13 cellular contexts compared by ENCODE assay signal in the genomic region with DNA sequence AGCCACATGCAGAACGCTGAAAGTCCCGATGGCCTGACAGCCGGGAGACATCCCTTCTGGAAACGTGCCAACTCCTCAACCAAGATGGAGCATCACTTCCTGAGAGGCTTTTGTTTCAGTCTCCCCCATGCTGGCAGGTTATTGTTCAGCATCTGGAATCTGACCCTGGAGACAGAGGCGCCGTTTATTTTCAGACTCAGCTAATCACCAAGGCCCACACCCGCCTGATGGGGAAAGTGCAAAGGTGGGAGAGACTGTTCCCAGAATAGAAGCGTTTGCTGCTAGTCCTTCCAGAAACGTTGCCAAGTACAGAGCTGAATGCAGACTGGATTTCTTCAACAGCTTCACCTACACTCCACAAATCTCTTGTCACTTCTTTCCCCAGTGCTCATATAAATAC. TPM values are rescaled to one million over a fixed set of nuclear protein-coding genes. Genes with fewer than 3 reads are reported as not detected.
DNase-seq lines count a peak whose midpoint lies in the region; TF ChIP-seq lines count a peak whose summit lies in the region.
"Had no signal": no experiment of that assay in that cellular context is flagged by ENCODE, and none has a peak within 500 bp of the region (broad histone marks: within the 10 kb centered on the region; RNA-seq: fewer than 3 reads in every experiment).

No MANE protein-coding gene starts in this region.

- no peaks in the 10 kb centered on the region for H3K36me3 ChIP-seq in fibroblast of lung (ENCODE audit: control insufficient read depth, insufficient read depth, low read length)
- H3K36me3 ChIP-seq: thyroid gland had no signal

- H3K4me3 Mint-ChIP-seq in nephron progenitor cell: no peak overlapping the region
- no peak overlapping the region for H3K4me3 Mint-ChIP-seq in activated CD4-positive, alpha-beta T cell treated with anti-CD3 and anti-CD28 coated beads, Interleukin-2, amount 10 ng/mL, durations not matched to agents 7 days and 5 days
- H3K4me3 Mint-ChIP-seq: activated CD4-positive, alpha-beta memory T cell treated with anti-CD3 and anti-CD28 coated beads for 36 hours; CD8-positive, alpha-beta T cell had no signal

- no peak overlapping the region for H3K4me3 ChIP-seq in fibroblast of lung (replicated peaks in 1 of 4; ENCODE audit: control extremely low read depth in 1 of 4, insufficient read depth in 1 of 4, low read depth in 3 of 4, low read length in 4 of 4)
- H3K4me3 ChIP-seq: thyroid gland had no signal

- CTCF ChIA-PET in activated CD4-positive, alpha-beta T cell treated with anti-CD3 and anti-CD28 coated beads, Interleukin-2, amount 10 ng/mL, durations not matched to agents 7 days and 5 days (lab: Charles Lee): no interaction called here

- POLR2A ChIA-PET in activated CD4-positive, alpha-beta T cell treated with anti-CD3 and anti-CD28 coated beads, Interleukin-2, amount 10 ng/mL, durations not matched to agents 7 days and 5 days (lab: Charles Lee): no interaction called here

- H4K20me1 ChIP-seq in fibroblast of lung (ENCODE audit: control insufficient read depth, extremely low read depth, insufficient read depth, low read length): no peaks in the 10 kb centered on the region

- no peak overlapping the region for H3K9ac ChIP-seq in fibroblast of lung (ENCODE audit: insufficient read depth, low read length)

- no peaks in the 10 kb centered on the region for H3K27me3 Mint-ChIP-seq in nephron progenitor cell (ENCODE audit: low read depth, poor library complexity)
- peaks cover 29% of the 10 kb centered on the region for H3K27me3 Mint-ChIP-seq in activated CD4-positive, alpha-beta T cell treated with anti-CD3 and anti-CD28 coated beads, Interleukin-2, amount 10 ng/mL, durations not matched to agents 7 days and 5 days

- no peak for TF ChIP-seq CTCF in fibroblast of lung (conservative IDR thresholded peaks at IDR 0.05 in 1 of 2, IDR thresholded peaks at IDR 0.05 in 1 of 2; ENCODE audit: low read depth in 1 of 2, low read length in 2 of 2)
- TF ChIP-seq CTCF in nephron progenitor cell (IDR thresholded peaks at IDR 0.05): no peak

- no peak overlapping the region for H3K27ac ChIP-seq in fibroblast of lung (ENCODE audit: insufficient read depth, low read length)
- H3K27ac ChIP-seq: thyroid gland had no signal

- no peaks in the 10 kb centered on the region for H3K79me2 ChIP-seq in fibroblast of lung (ENCODE audit: control insufficient read depth, insufficient read depth, low read length)

- DNase-seq in DMS153 (lab: John Stamatoyannopoulos, UW): peak; percentile 75
- DNase-seq in NCI-H2227 (lab: John Stamatoyannopoulos, UW; ENCODE audit: unreplicated experiment): peak; percentile 13
- DNase-seq in fibroblast of lung (ENCODE audit: low read depth in 2 of 2): peak; percentile 67 to 94
- peak; percentile 8 for DNase-seq in nephron progenitor cell
- no peak for DNase-seq in GDM1 (lab: John Stamatoyannopoulos, UW)
- DNase-seq in T-helper 2 cell: no peak
- no peak for DNase-seq in activated CD4-positive, alpha-beta T cell treated with anti-CD3 and anti-CD28 coated beads, Interleukin-2, amount 10 ng/mL, durations not matched to agents 7 days and 5 days
- DNase-seq in stimulated activated CD8-positive, alpha-beta memory T cell treated with anti-CD3 and anti-CD28 coated beads, Interleukin-4, amount 100 ng/mL, for 48 hours: no peak
- DNase-seq: CD8-positive, alpha-beta T cell; glutamatergic neuron; NCI-H1092 treated with DMSO at 0.1 percent for 48 hours; thyroid gland had no signal

- H3K4me1 ChIP-seq in fibroblast of lung (ENCODE audit: control insufficient read depth, extremely low read depth, insufficient read depth, low read length): peaks cover 13% of the 10 kb centered on the region

- no peak overlapping the region for H2AFZ ChIP-seq in fibroblast of lung (ENCODE audit: low read length)

- no peaks in the 10 kb centered on the region for H3K9me3 Mint-ChIP-seq in nephron progenitor cell
- H3K9me3 Mint-ChIP-seq in activated CD4-positive, alpha-beta T cell treated with anti-CD3 and anti-CD28 coated beads, Interleukin-2, amount 10 ng/mL, durations not matched to agents 7 days and 5 days: no peaks in the 10 kb centered on the region
- H3K9me3 Mint-ChIP-seq: activated CD4-positive, alpha-beta memory T cell treated with anti-CD3 and anti-CD28 coated beads for 36 hours; CD8-positive, alpha-beta T cell had no signal

- no peaks in the 10 kb centered on the region for H3K9me3 ChIP-seq in fibroblast of lung (ENCODE audit: control insufficient read depth, insufficient read depth, low read depth, low read length)
- H3K9me3 ChIP-seq: thyroid gland had no signal

- H3K27ac Mint-ChIP-seq in nephron progenitor cell: peak overlapping the region; percentile 61
- no peak overlapping the region for H3K27ac Mint-ChIP-seq in activated CD4-positive, alpha-beta T cell treated with anti-CD3 and anti-CD28 coated beads, Interleukin-2, amount 10 ng/mL, durations not matched to agents 7 days and 5 days
- H3K27ac Mint-ChIP-seq: activated CD4-positive, alpha-beta memory T cell treated with anti-CD3 and anti-CD28 coated beads for 36 hours; CD8-positive, alpha-beta T cell had no signal

- H3K36me3 Mint-ChIP-seq in nephron progenitor cell (ENCODE audit: low read depth): no peaks in the 10 kb centered on the region
- H3K36me3 Mint-ChIP-seq in activated CD4-positive, alpha-beta T cell treated with anti-CD3 and anti-CD28 coated beads, Interleukin-2, amount 10 ng/mL, durations not matched to agents 7 days and 5 days (ENCODE audit: low read depth): no peaks in the 10 kb centered on the region
- H3K36me3 Mint-ChIP-seq: activated CD4-positive, alpha-beta memory T cell treated with anti-CD3 and anti-CD28 coated beads for 36 hours; CD8-positive, alpha-beta T cell had no signal

- H3K27me3 ChIP-seq in fibroblast of lung (ENCODE audit: control insufficient read depth, insufficient read depth, low read length): no peaks in the 10 kb centered on the region
- H3K27me3 ChIP-seq: thyroid gland had no signal

- peaks cover 45% of the 10 kb centered on the region for H3K4me1 Mint-ChIP-seq in nephron progenitor cell
- H3K4me1 Mint-ChIP-seq in activated CD4-positive, alpha-beta T cell treated with anti-CD3 and anti-CD28 coated beads, Interleukin-2, amount 10 ng/mL, durations not matched to agents 7 days and 5 days: peaks cover 22% of the 10 kb centered on the region

- peak overlapping the region; percentile 45 for H3K4me2 ChIP-seq in fibroblast of lung (ENCODE audit: extremely low read depth, insufficient read depth, low read length)

RNA-seq across cellular contexts. Expression of a gene that starts 41.8 kb away (rescaled TPM):
- 20.5 and 23.1 TPM in 2 replicates for total RNA-seq in fibroblast of lung
- 23.8 and 29.9 TPM in 2 replicates for polyA plus RNA-seq in fibroblast of lung
- polyA plus RNA-seq in fibroblast of lung (2012): 23.6 and 28.4 TPM in 2 replicates
- 52.9 and 75.1 TPM in 2 replicates for polyA minus RNA-seq in fibroblast of lung (ENCODE audit: low replicate concordance)
- total RNA-seq in activated CD4-positive, alpha-beta T cell treated with anti-CD3 and anti-CD28 coated beads, Interleukin-2, amount 10 ng/mL, durations not matched to agents 7 days and 5 days: under 1 TPM; 0.12 to 0.15 TPM

Comparison
In these comparisons a context has a peak if more than half of its experiments do, and no peak if none do; other contexts are left out.
1. DNase-seq: peak in DMS153 (single experiment), NCI-H2227 (single experiment), fibroblast of lung (2 of 2) and nephron progenitor cell (single experiment); none in GDM1 (single experiment), T-helper 2 cell (0 of 5), activated CD4-positive, alpha-beta T cell treated with anti-CD3 and anti-CD28 coated beads, Interleukin-2, amount 10 ng/mL, durations not matched to agents 7 days and 5 days (single experiment) and stimulated activated CD8-positive, alpha-beta memory T cell treated with anti-CD3 and anti-CD28 coated beads, Interleukin-4, amount 100 ng/mL, for 48 hours (single experiment).
2. RNA of a gene that starts 41.8 kb away (total RNA-seq): 20.5 to 23.1 TPM in fibroblast of lung; 0.12 to 0.15 TPM in activated CD4-positive, alpha-beta T cell treated with anti-CD3 and anti-CD28 coated beads, Interleukin-2, amount 10 ng/mL, durations not matched to agents 7 days and 5 days; every median in the first group is over 10 times any median in the second.